6 cellular contexts compared by ENCODE assay signal in genomic region chr5:29879401-29879800, GRCh38.
"Had no signal": no experiment of that assay in that cellular context is flagged by ENCODE, and none has a peak within 500 bp of the region (broad histone marks: within the 10 kb centered on the region; RNA-seq: fewer than 3 reads in every experiment).

No MANE protein-coding gene starts in this region.

- DNase-seq: GDM1 had no signal

- FAIRE-seq: G401.6, GM12891, GM12892, GM18507, GM19239 had no signal
